ENCODE assay signal across 1 cellular context in the genomic region with DNA sequence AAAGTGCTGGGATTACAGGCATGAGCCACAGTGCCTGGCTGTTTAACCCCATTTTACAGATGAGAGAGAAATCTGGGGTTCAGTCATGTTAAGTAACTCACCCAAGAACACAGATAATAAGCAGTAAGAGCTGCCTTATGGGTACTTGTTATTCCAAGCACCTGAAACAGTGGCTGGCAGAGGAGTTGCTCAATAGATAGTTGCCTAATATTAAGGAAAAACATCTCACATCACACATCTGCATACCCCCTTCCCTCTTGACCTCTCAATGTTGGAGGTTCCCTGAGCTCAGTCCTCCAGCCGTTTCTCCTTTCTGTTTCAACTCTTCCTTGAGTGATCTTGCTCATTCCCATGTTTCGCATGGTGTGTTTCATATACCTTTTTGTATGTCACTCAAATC.
TF ChIP-seq lines count a peak whose summit lies in the region.

No MANE protein-coding gene starts in this region.

TF ChIP-seq in HepG2, 621 proteins besides CTCF, POLR2A, EP300 and RAD21:
- TF ChIP-seq CEBPB (IDR thresholded peaks at IDR 0.05; ENCODE audit: borderline replicate concordance, low read depth, low read length) = peak; percentile 42; the same call in 1 of the 2 replicates
- no peak for TF ChIP-seq GPN1 (CRISPR knock-in tag; IDR thresholded peaks at IDR 0.05; ENCODE audit: borderline replicate concordance)
